9 cellular contexts compared by ENCODE assay signal in the genomic region with DNA sequence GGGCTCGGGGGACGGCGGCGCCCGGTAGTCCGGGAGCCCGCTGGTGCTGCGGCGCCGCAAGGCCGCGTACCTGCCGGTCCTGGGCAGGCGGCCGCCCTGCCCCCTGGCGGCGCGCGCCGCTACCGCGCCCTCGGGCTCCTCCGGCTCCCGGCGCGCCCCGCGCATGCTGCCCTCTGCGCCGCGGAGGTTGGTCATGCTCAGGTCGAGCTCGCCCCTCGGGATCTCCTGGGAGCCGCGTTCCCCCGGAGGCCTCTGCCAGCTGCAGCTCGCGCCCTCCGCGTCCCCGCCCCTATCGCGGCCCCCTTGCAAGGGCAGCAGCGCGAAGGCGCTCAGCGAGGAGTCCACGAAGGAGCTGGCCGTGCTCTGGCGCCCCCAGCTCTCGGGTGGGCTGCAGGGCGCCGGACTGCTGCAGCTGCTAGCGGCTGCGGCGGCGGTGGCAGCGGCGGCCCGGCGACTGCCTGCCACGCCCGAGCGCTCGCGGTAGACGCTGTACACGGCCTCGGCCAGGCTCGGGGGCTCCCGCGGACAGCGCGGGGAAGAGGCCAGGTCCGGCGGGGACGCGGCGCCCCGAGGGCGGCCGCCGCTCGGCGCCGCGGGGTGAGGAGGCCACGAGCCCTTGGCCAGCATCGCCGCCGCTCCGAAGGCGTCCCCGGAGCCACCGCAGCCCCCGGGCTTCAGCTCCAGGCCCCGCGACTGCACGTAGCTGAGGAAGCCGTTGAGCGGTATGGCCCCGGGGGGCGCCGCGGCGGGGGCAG. TPM values are rescaled to one million over a fixed set of nuclear protein-coding genes. Genes with fewer than 3 reads are reported as not detected.
A peak's percentile ranks its signal among the peaks of the same experiment; 100 is the strongest.
DNase-seq lines count a peak whose midpoint lies in the region; ATAC-seq and TF ChIP-seq lines count a peak whose summit lies in the region.
"Had no signal": no experiment of that assay in that cellular context is flagged by ENCODE, and none has a peak within 500 bp of the region (broad histone marks: within the 10 kb centered on the region; RNA-seq: fewer than 3 reads in every experiment).

No MANE protein-coding gene starts in this region.

- H3K27ac Mint-ChIP-seq in activated CD4-positive, alpha-beta T cell treated with anti-CD3 and anti-CD28 coated beads, Interleukin-2, amount 10 ng/mL, durations not matched to agents 24 days and 14 days: no peak overlapping the region
- H3K27ac Mint-ChIP-seq: CD8-positive, alpha-beta memory T cell had no signal

- no peaks in the 10 kb centered on the region for H3K9me3 Mint-ChIP-seq in activated CD4-positive, alpha-beta T cell treated with anti-CD3 and anti-CD28 coated beads, Interleukin-2, amount 10 ng/mL, durations not matched to agents 24 days and 14 days

- peaks cover 0 to 34% (median 11%) of the 10 kb centered on the region in 3 donors for H3K4me1 ChIP-seq in gastroesophageal sphincter
- peaks cover 3% of the 10 kb centered on the region for H3K4me1 ChIP-seq in parathyroid adenoma

- H2AFZ ChIP-seq in parathyroid adenoma: peak overlapping the region; percentile 96

- no peaks in the 10 kb centered on the region for H3K79me2 ChIP-seq in parathyroid adenoma

- H3K36me3 Mint-ChIP-seq in activated CD4-positive, alpha-beta T cell treated with anti-CD3 and anti-CD28 coated beads, Interleukin-2, amount 10 ng/mL, durations not matched to agents 24 days and 14 days (ENCODE audit: low read depth): no peaks in the 10 kb centered on the region
- H3K36me3 Mint-ChIP-seq: CD8-positive, alpha-beta memory T cell had no signal

- peak; percentile 83 for ATAC-seq in HG03045 (IDR thresholded peaks at IDR 0.05; ENCODE audit: unreplicated experiment)
- ATAC-seq in gastroesophageal sphincter: peak; percentile 70

- no peak for TF ChIP-seq POLR2A in gastroesophageal sphincter (IDR thresholded peaks at IDR 0.05)

- no peak overlapping the region for H3K4me3 Mint-ChIP-seq in activated CD4-positive, alpha-beta T cell treated with anti-CD3 and anti-CD28 coated beads, Interleukin-2, amount 10 ng/mL, durations not matched to agents 24 days and 14 days

- H3K9ac ChIP-seq in parathyroid adenoma: no peak overlapping the region

- DNase-seq in activated T-cell treated with anti-CD3 and anti-CD28 coated beads for 24 hours (ENCODE audit: low read depth): peak; percentile 20
- no peak for DNase-seq in activated T-cell treated with anti-CD3 and anti-CD28 coated beads for 4 hours
- peak; percentile 69 for DNase-seq in activated CD4-positive, alpha-beta T cell treated with anti-CD3 and anti-CD28 coated beads, Interleukin-2, amount 10 ng/mL, durations not matched to agents 24 days and 14 days
- DNase-seq in OCI-M1 (lab: John Stamatoyannopoulos, UW): no peak
- no peak for DNase-seq in Kasumi-1 (lab: John Stamatoyannopoulos, UW)

- H3K4me3 ChIP-seq in gastroesophageal sphincter (peak overlapping the region; percentile 13 to 56), parathyroid adenoma (ENCODE audit: low read depth, low read length) (peak overlapping the region; percentile 48)

- TF ChIP-seq CTCF in gastroesophageal sphincter (IDR thresholded peaks at IDR 0.05) (peak in 3 of 4 experiments; percentile 54 to 66 (median 57)), parathyroid adenoma (IDR thresholded peaks at IDR 0.05) (peak; percentile 29)

- no peaks in the 10 kb centered on the region for H3K9me3 ChIP-seq in gastroesophageal sphincter
- no peaks in the 10 kb centered on the region for H3K9me3 ChIP-seq in parathyroid adenoma (ENCODE audit: control insufficient read depth, low read length)

- H3K27ac ChIP-seq in gastroesophageal sphincter (no peak overlapping the region), parathyroid adenoma (no peak overlapping the region)

- H3K36me3 ChIP-seq in gastroesophageal sphincter: no peaks in the 10 kb centered on the region
- no peaks in the 10 kb centered on the region for H3K36me3 ChIP-seq in parathyroid adenoma (ENCODE audit: control insufficient read depth, insufficient read depth, low read length)

- WGBS in gastroesophageal sphincter (ENCODE audit: low coverage in 1 of 2), 2 donors: no CpG with 5 or more reads among the region's 108 CpGs

- no peaks in the 10 kb centered on the region for H3K4me1 Mint-ChIP-seq in activated CD4-positive, alpha-beta T cell treated with anti-CD3 and anti-CD28 coated beads, Interleukin-2, amount 10 ng/mL, durations not matched to agents 24 days and 14 days

- H3K4me2 ChIP-seq in parathyroid adenoma (ENCODE audit: low read length): peak overlapping the region; percentile 79

- H3K27me3 Mint-ChIP-seq in activated CD4-positive, alpha-beta T cell treated with anti-CD3 and anti-CD28 coated beads, Interleukin-2, amount 10 ng/mL, durations not matched to agents 24 days and 14 days: peaks cover 59% of the 10 kb centered on the region

- H3K27me3 ChIP-seq in gastroesophageal sphincter: peaks cover 77% of the 10 kb centered on the region
- no peaks in the 10 kb centered on the region for H3K27me3 ChIP-seq in parathyroid adenoma (ENCODE audit: control insufficient read depth, insufficient read depth, low read length)

- TF ChIP-seq EP300 in gastroesophageal sphincter (IDR thresholded peaks at IDR 0.05): no peak

- intact Hi-C loops in activated CD4-positive, alpha-beta T cell treated with anti-CD3 and anti-CD28 coated beads, Interleukin-2, amount 10 ng/mL, durations not matched to agents 24 days and 14 days (cut with micrococcal nuclease): loop anchor here (10.0 kb wide), 1 partner anchor 266 kb away; no protein-coding TSS in a partner anchor

RNA-seq across cellular contexts. Expression of a gene that starts 4.5 kb away (rescaled TPM):
- total RNA-seq in activated CD4-positive, alpha-beta T cell treated with anti-CD3 and anti-CD28 coated beads, Interleukin-2, amount 10 ng/mL, durations not matched to agents 24 days and 14 days: not detected in 2 replicates
- total RNA-seq in gastroesophageal sphincter: under 1 TPM; under 0.01 to 0.16 (median 0.13) TPM
- total RNA-seq: CD8-positive, alpha-beta memory T cell had no signal

Comparison
In these comparisons a context has a peak if more than half of its experiments do, and no peak if none do; other contexts are left out.
1. DNase-seq: peak in activated T-cell treated with anti-CD3 and anti-CD28 coated beads for 24 hours (single experiment) and activated CD4-positive, alpha-beta T cell treated with anti-CD3 and anti-CD28 coated beads, Interleukin-2, amount 10 ng/mL, durations not matched to agents 24 days and 14 days (single experiment); none in activated T-cell treated with anti-CD3 and anti-CD28 coated beads for 4 hours (single experiment), OCI-M1 (single experiment) and Kasumi-1 (0 of 2).